Comparison of ENCODE assay signal across 8 cellular contexts in genomic region chr21:46634427-46634826, GRCh38. TPM values are rescaled to one million over a fixed set of nuclear protein-coding genes. Genes with fewer than 3 reads are reported as not detected.
A peak's percentile ranks its signal among the peaks of the same experiment; 100 is the strongest.
DNase-seq lines count a peak whose midpoint lies in the region; ATAC-seq and TF ChIP-seq lines count a peak whose summit lies in the region.

No MANE protein-coding gene starts in this region.

- H3K9me3 Mint-ChIP-seq in activated naive CD8-positive, alpha-beta T cell treated with anti-CD3 and anti-CD28 coated beads, Interleukin-2, amount 50 U/mL, for 24 hours: no peaks in the 10 kb centered on the region
- no peaks in the 10 kb centered on the region for H3K9me3 Mint-ChIP-seq in type B pancreatic cell

- H3K4me3 ChIP-seq in cardiac muscle cell (peak overlapping the region; percentile 71), right cardiac atrium (ENCODE audit: low read length) (no peak overlapping the region), lung (no peak overlapping the region)

- peaks cover 1% of the 10 kb centered on the region for H3K27me3 Mint-ChIP-seq in activated naive CD8-positive, alpha-beta T cell treated with anti-CD3 and anti-CD28 coated beads, Interleukin-2, amount 50 U/mL, for 24 hours
- peaks cover 4% of the 10 kb centered on the region for H3K27me3 Mint-ChIP-seq in type B pancreatic cell

- ATAC-seq in right cardiac atrium (no peak), lung (ENCODE audit: insufficient read depth, low FRiP score) (no peak), HG03565 (IDR thresholded peaks at IDR 0.05; ENCODE audit: unreplicated experiment) (no peak), GM19023 (IDR thresholded peaks at IDR 0.05; ENCODE audit: unreplicated experiment) (no peak)
- peak; percentile 21 for ATAC-seq in activated naive CD8-positive, alpha-beta T cell treated with anti-CD3 and anti-CD28 coated beads, Interleukin-2, amount 50 U/mL, for 24 hours

- DNase-seq in cardiac muscle cell (ENCODE audit: low read depth in 1 of 2, low spot score in 1 of 2) (no peak), right cardiac atrium (no peak), lung (ENCODE audit: low spot score) (no peak), type B pancreatic cell (ENCODE audit: extremely low spot score, unreplicated experiment) (no peak), RKO (ENCODE audit: low spot score) (no peak)
- DNase-seq in activated naive CD8-positive, alpha-beta T cell treated with anti-CD3 and anti-CD28 coated beads, Interleukin-2, amount 50 U/mL, for 24 hours: peak; percentile 46

- peak overlapping the region; percentile 91 for H3K4me3 Mint-ChIP-seq in activated naive CD8-positive, alpha-beta T cell treated with anti-CD3 and anti-CD28 coated beads, Interleukin-2, amount 50 U/mL, for 24 hours
- H3K4me3 Mint-ChIP-seq in type B pancreatic cell: peak overlapping the region; percentile 95

- no peaks in the 10 kb centered on the region for H3K27me3 ChIP-seq in cardiac muscle cell
- H3K27me3 ChIP-seq in right cardiac atrium (ENCODE audit: control insufficient read depth, insufficient read depth): no peaks in the 10 kb centered on the region
- H3K27me3 ChIP-seq in lung (ENCODE audit: control insufficient read depth, insufficient read depth): no peaks in the 10 kb centered on the region

- 88% methylated on average over 8 of the region's 8 CpGs for WGBS in right cardiac atrium
- 90 to 92% methylated on average over 8 of the region's 8 CpGs for WGBS in lung, 2 donors

- TF ChIP-seq CTCF in cardiac muscle cell (IDR thresholded peaks at IDR 0.05; ENCODE audit: low read depth, low read length): no peak
- no peak for TF ChIP-seq CTCF in lung (IDR thresholded peaks at IDR 0.05; ENCODE audit: control extremely low read depth, extremely low read depth)
- no peak for TF ChIP-seq CTCF in type B pancreatic cell (conservative IDR thresholded peaks at IDR 0.05)

- H3K36me3 ChIP-seq in cardiac muscle cell (no peaks in the 10 kb centered on the region), lung (ENCODE audit: control insufficient read depth in 2 of 2, insufficient read depth in 2 of 2, low read length in 2 of 2) (no peaks in the 10 kb centered on the region)

- peaks cover 61% of the 10 kb centered on the region for H3K4me1 Mint-ChIP-seq in activated naive CD8-positive, alpha-beta T cell treated with anti-CD3 and anti-CD28 coated beads, Interleukin-2, amount 50 U/mL, for 24 hours
- H3K4me1 Mint-ChIP-seq in type B pancreatic cell (ENCODE audit: unreplicated experiment): peaks cover 25% of the 10 kb centered on the region

- peak overlapping the region; percentile 94 for H3K27ac Mint-ChIP-seq in activated naive CD8-positive, alpha-beta T cell treated with anti-CD3 and anti-CD28 coated beads, Interleukin-2, amount 50 U/mL, for 24 hours
- H3K27ac Mint-ChIP-seq in type B pancreatic cell: peak overlapping the region; percentile 95

- H3K9me3 ChIP-seq in cardiac muscle cell (ENCODE audit: low read depth): no peaks in the 10 kb centered on the region
- H3K9me3 ChIP-seq in right cardiac atrium (ENCODE audit: control insufficient read depth, low read length): no peaks in the 10 kb centered on the region
- H3K9me3 ChIP-seq in lung (ENCODE audit: control insufficient read depth in 2 of 2, insufficient read depth in 1 of 2, low read length in 1 of 2): no peaks in the 10 kb centered on the region

- H3K27ac ChIP-seq in cardiac muscle cell (peak overlapping the region; percentile 97), right cardiac atrium (ENCODE audit: low read length) (no peak overlapping the region), lung (ENCODE audit: low read depth in 1 of 2, low read length in 1 of 2) (peak overlapping the region; percentile 93 to 99)

- no peaks in the 10 kb centered on the region for H3K36me3 Mint-ChIP-seq in activated naive CD8-positive, alpha-beta T cell treated with anti-CD3 and anti-CD28 coated beads, Interleukin-2, amount 50 U/mL, for 24 hours (ENCODE audit: low read depth)
- H3K36me3 Mint-ChIP-seq in type B pancreatic cell: peaks cover 4% of the 10 kb centered on the region

- H3K4me1 ChIP-seq in cardiac muscle cell (ENCODE audit: low read depth): peaks cover 11% of the 10 kb centered on the region
- peaks cover 3% of the 10 kb centered on the region for H3K4me1 ChIP-seq in right cardiac atrium (ENCODE audit: control insufficient read depth, insufficient read depth, low read length)
- H3K4me1 ChIP-seq in lung (ENCODE audit: control insufficient read depth in 2 of 2, insufficient read depth in 2 of 2, low read length in 2 of 2): peaks cover 0 to 9% of the 10 kb centered on the region in 2 donors

- intact Hi-C loops in right cardiac atrium (cut with DNase I): no loop called here

RNA-seq across cellular contexts. Expression of gene PRMT2, which starts 1.0 kb away (rescaled TPM):
- 90.5 and 110 TPM in 2 replicates for total RNA-seq in cardiac muscle cell
- 115 and 140 TPM in 2 replicates for polyA plus RNA-seq in cardiac muscle cell
- 10 to 100 TPM; 66.7 to 75.6 (median 70.9) TPM for total RNA-seq in right cardiac atrium
- polyA plus RNA-seq in right cardiac atrium: 42.5 TPM
- total RNA-seq in lung: 100 to 1,000 TPM in 1 of 2 donors, 10 to 100 TPM in 1; 93.8 to 114 TPM
- 10 to 100 TPM; 58.2 to 87.8 TPM for polyA plus RNA-seq in lung
- 63.4 and 74.8 TPM in 2 replicates for total RNA-seq in type B pancreatic cell (ENCODE audit: low replicate concordance)

RNA-seq across cellular contexts. Expression of gene S100B, which starts 29.5 kb away (rescaled TPM):
- total RNA-seq in cardiac muscle cell (0.21 and 0.49 TPM in 2 replicates), right cardiac atrium (10 to 100 TPM in 2 of 4 donors, 1 to 10 TPM in 2; 7.1 to 12.0 (median 9.8) TPM), lung (1 to 10 TPM; 3.2 to 5.6 TPM), type B pancreatic cell (ENCODE audit: low replicate concordance) (5.5 TPM in 1 of 2 replicates, not detected in the other)
- polyA plus RNA-seq in cardiac muscle cell (0.16 and 0.81 TPM in 2 replicates), right cardiac atrium (36.3 TPM), lung (1 to 10 TPM; 5.2 to 6.0 TPM)
